19 cellular contexts compared by ENCODE assay signal in the genomic region with DNA sequence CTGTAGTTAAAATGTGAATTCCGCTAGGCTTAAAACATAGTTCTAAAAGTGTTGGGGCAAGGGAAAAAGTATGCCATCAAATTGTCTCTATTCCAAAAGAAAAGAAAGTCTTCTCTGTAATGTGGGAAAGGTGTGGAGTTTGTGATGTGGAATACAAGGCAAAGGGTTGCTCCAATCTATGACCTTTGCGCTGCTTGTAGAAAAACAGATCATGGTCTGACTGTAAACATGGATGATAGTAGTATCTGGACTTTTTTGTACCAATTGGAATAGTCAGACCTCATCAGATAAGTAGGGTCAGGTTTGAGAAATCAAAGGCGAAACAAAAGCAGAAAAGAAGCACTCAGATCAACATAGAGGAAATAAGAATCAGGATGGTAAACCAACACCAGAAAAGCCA.
A peak's percentile ranks its signal among the peaks of the same experiment; 100 is the strongest.
DNase-seq lines count a peak whose midpoint lies in the region; ATAC-seq and TF ChIP-seq lines count a peak whose summit lies in the region.
"Had no signal": no experiment of that assay in that cellular context is flagged by ENCODE, and none has a peak within 500 bp of the region (broad histone marks: within the 10 kb centered on the region; RNA-seq: fewer than 3 reads in every experiment).

No MANE protein-coding gene starts in this region.

- H3K9me3 ChIP-seq in IMR-90 (ENCODE audit: control insufficient read depth, insufficient read depth, low read length), result no peaks in the 10 kb centered on the region
- H3K9me3 ChIP-seq in liver (ENCODE audit: control insufficient read depth in 4 of 4, low read length in 3 of 4), result no peaks in the 10 kb centered on the region
- no peaks in the 10 kb centered on the region for H3K9me3 ChIP-seq in OCI-LY7 (ENCODE audit: low read length)
- H3K9me3 ChIP-seq: BE2C, BLaER1 had no signal

- H3K56ac ChIP-seq in IMR-90 (ENCODE audit: extremely low read depth, insufficient read depth, low read length), result no peak overlapping the region

- H2BK15ac ChIP-seq in IMR-90 (ENCODE audit: low read depth, low read length), result peak overlapping the region; percentile 13; the same call in 1 of the 3 replicates

- H3K18ac ChIP-seq in IMR-90 (ENCODE audit: low read depth, low read length), result no peak overlapping the region

- no peak overlapping the region for H2AK9ac ChIP-seq in IMR-90 (replicated peaks; ENCODE audit: low read depth, low read length, poor library complexity)

- no peaks in the 10 kb centered on the region for H3K79me1 ChIP-seq in IMR-90 (ENCODE audit: low read depth in 1 of 2, low read length in 2 of 2)

- H2AFZ ChIP-seq in IMR-90 (replicated peaks; ENCODE audit: low read length, poor library complexity) (no peak overlapping the region), OCI-LY7 (ENCODE audit: low read length) (no peak overlapping the region)

- dilution Hi-C loops in IMR-90 (cut with HindIII; ENCODE audit: low sequenced_read_pairs, unreplicated experiment), result no loop called here

- H2BK120ac ChIP-seq in IMR-90 (ENCODE audit: low read depth, low read length), result no peak overlapping the region

- CTCF ChIA-PET in IMR-90 (lab: Yijun Ruan, JAX) (no interaction called here), OCI-LY7 (lab: Charles Lee; ENCODE audit: unreplicated experiment) (no interaction called here)

- H2AK5ac ChIP-seq in IMR-90 (ENCODE audit: low read depth, low read length), result no peak overlapping the region

- TF ChIP-seq RAD21 in IMR-90 (IDR thresholded peaks at IDR 0.05; ENCODE audit: low read length), result no peak
- no peak for TF ChIP-seq RAD21 in liver (IDR thresholded peaks at IDR 0.05)

- no peaks in the 10 kb centered on the region for H3K9me2 ChIP-seq in OCI-LY7 (ENCODE audit: insufficient read depth, low read length)

- no peaks in the 10 kb centered on the region; the same call in 1 of the 2 replicates for H3K9me1 ChIP-seq in IMR-90 (ENCODE audit: insufficient read depth, low read length)

- H2BK20ac ChIP-seq in IMR-90 (ENCODE audit: low read depth, low read length), result no peak overlapping the region

- no peak overlapping the region for H3K14ac ChIP-seq in IMR-90 (replicated peaks; ENCODE audit: low read depth, low read length)

- no peaks in the 10 kb centered on the region for H3K27me3 ChIP-seq in IMR-90 (ENCODE audit: control insufficient read depth, insufficient read depth, low read length)
- H3K27me3 ChIP-seq in liver (ENCODE audit: control insufficient read depth in 4 of 4, insufficient read depth in 4 of 4, low read length in 3 of 4), result no peaks in the 10 kb centered on the region
- H3K27me3 ChIP-seq: BE2C, BLaER1 had no signal

- in situ Hi-C loops in IMR-90 (cut with MboI; ENCODE audit: low sequenced_read_pairs), result no loop called here

- no peak overlapping the region for H2BK5ac ChIP-seq in IMR-90 (ENCODE audit: low read depth, low read length, poor library complexity, severe bottlenecking)

- no peaks in the 10 kb centered on the region for H3K36me3 ChIP-seq in IMR-90 (ENCODE audit: control insufficient read depth, insufficient read depth, low read length)
- H3K36me3 ChIP-seq in liver (ENCODE audit: control insufficient read depth in 4 of 4, insufficient read depth in 3 of 4, low read depth in 1 of 4, low read length in 3 of 4), result no peaks in the 10 kb centered on the region
- H3K36me3 ChIP-seq in OCI-LY7 (ENCODE audit: insufficient read depth, low read length), result no peaks in the 10 kb centered on the region
- H3K36me3 ChIP-seq: BE2C, BLaER1 had no signal

- no TSS peak for BruUV-seq in IMR-90 (replicated peaks; lab: Mats Ljungman, UMichigan)
- BruUV-seq in OCI-LY7 (replicated peaks; lab: Mats Ljungman, UMichigan), result no TSS peak

- H3K9ac ChIP-seq in IMR-90 (ENCODE audit: low read depth, low read length) (no peak overlapping the region), liver (ENCODE audit: low read depth in 1 of 2, low read length in 2 of 2) (no peak overlapping the region)
- H3K9ac ChIP-seq: BLaER1 had no signal

- H3K27ac ChIP-seq in IMR-90 (ENCODE audit: insufficient read depth, low read length) (no peak overlapping the region), liver (ENCODE audit: low read depth in 1 of 2, low read length in 2 of 2) (peak overlapping the region in 1 of 2 donors; percentile 7), OCI-LY7 (ENCODE audit: low read depth, low read length, poor library complexity, severe bottlenecking) (no peak overlapping the region)
- H3K27ac ChIP-seq: BLaER1 had no signal

- H3K4me3 ChIP-seq in IMR-90 (ENCODE audit: insufficient read depth, low read depth, low read length), result no peak overlapping the region
- no peak overlapping the region for H3K4me3 ChIP-seq in liver (ENCODE audit: low read depth in 1 of 3, low read length in 3 of 3)
- no peak overlapping the region for H3K4me3 ChIP-seq in OCI-LY7 (ENCODE audit: low read depth, low read length, poor library complexity, severe bottlenecking)
- H3K4me3 ChIP-seq: BLaER1 had no signal

- DNase-seq in IMR-90 (no peak), left lobe of liver (ENCODE audit: low spot score) (no peak), OCI-LY7 (ENCODE audit: low spot score) (no peak)
- DNase-seq: 8988T; ACHN; BE2C; C1 segment of cervical spinal cord; Calu3; CD4-positive, alpha-beta memory T cell; CD4-positive, CD25-positive, alpha-beta regulatory T cell; CD8-positive, alpha-beta memory T cell; COR-L47; DMS79 treated with DMSO at 0.1 percent for 48 hours; GF-D8 had no signal

- no peak overlapping the region for H4K5ac ChIP-seq in IMR-90 (ENCODE audit: low read depth, low read length)

- ATAC-seq in IMR-90 (ENCODE audit: low read depth) (no peak), left lobe of liver (peak; percentile 28), HG03565 (IDR thresholded peaks at IDR 0.05; ENCODE audit: unreplicated experiment) (no peak), HG03159 (IDR thresholded peaks at IDR 0.05; ENCODE audit: unreplicated experiment) (no peak), HG03025 (IDR thresholded peaks at IDR 0.05; ENCODE audit: low FRiP score, unreplicated experiment) (no peak)

- H4K8ac ChIP-seq in IMR-90 (ENCODE audit: low read depth in 2 of 2, low read length in 2 of 2), result no peak overlapping the region

- TF ChIP-seq CTCF in IMR-90 (conservative IDR thresholded peaks at IDR 0.05; ENCODE audit: low read depth, low read length), result no peak
- TF ChIP-seq CTCF in liver (IDR thresholded peaks at IDR 0.05; ENCODE audit: low read depth, low read length, missing input control), result no peak
- no peak for TF ChIP-seq CTCF in OCI-LY7 (conservative IDR thresholded peaks at IDR 0.05; ENCODE audit: low read length)

- no peak overlapping the region for H4K91ac ChIP-seq in IMR-90 (ENCODE audit: insufficient read depth, low read depth, low read length)

- no peaks in the 10 kb centered on the region for H3K79me2 ChIP-seq in OCI-LY7 (ENCODE audit: insufficient read depth, low read depth, low read length)

- no peak overlapping the region for H3K4ac ChIP-seq in IMR-90 (ENCODE audit: low read depth, low read length)

- no peak overlapping the region for H3K23ac ChIP-seq in IMR-90 (ENCODE audit: low read depth, low read length)

- no peak for TF ChIP-seq POLR2A in IMR-90 (IDR thresholded peaks at IDR 0.05; ENCODE audit: low read depth, low read length)

- H3K4me1 ChIP-seq in IMR-90 (ENCODE audit: control insufficient read depth, insufficient read depth, low read length) (peaks cover 4% of the 10 kb centered on the region; the same call in 1 of the 2 replicates), liver (ENCODE audit: control insufficient read depth in 4 of 4, insufficient read depth in 4 of 4, low read length in 3 of 4) (peaks cover 0 to 12% (median 4%) of the 10 kb centered on the region in 4 donors), OCI-LY7 (ENCODE audit: insufficient read depth, low read length, poor library complexity, severe bottlenecking) (no peaks in the 10 kb centered on the region)
- H3K4me1 ChIP-seq: BE2C, BLaER1 had no signal

- no peak overlapping the region for H3K4me2 ChIP-seq in IMR-90 (ENCODE audit: low read depth, low read length)
- no peak overlapping the region for H3K4me2 ChIP-seq in OCI-LY7 (ENCODE audit: low read length)
- H3K4me2 ChIP-seq: BLaER1 had no signal

- H4K20me1 ChIP-seq in IMR-90 (ENCODE audit: insufficient read depth, low read length) (no peaks in the 10 kb centered on the region), OCI-LY7 (ENCODE audit: insufficient read depth, low read length) (no peaks in the 10 kb centered on the region)
- H4K20me1 ChIP-seq: BLaER1 had no signal

- POLR2A ChIA-PET in IMR-90 (lab: Charles Lee; ENCODE audit: unreplicated experiment), result no interaction called here
- POLR2A ChIA-PET in OCI-LY7 (lab: Charles Lee), result no interaction called here

- no CpG with 5 or more reads among the region's 3 CpGs for WGBS in IMR-90 (ENCODE audit: extremely low coverage in 2 of 2, insufficient read length in 1 of 2), 2 experiments
- WGBS in liver, result 32% methylated on average over 3 of the region's 3 CpGs

- intact Hi-C loops in IMR-90 (cut with micrococcal nuclease) (no loop called here), OCI-LY7 (cut with micrococcal nuclease; ENCODE audit: unreplicated experiment) (no loop called here)

TF ChIP-seq in IMR-90, 13 proteins besides CTCF, POLR2A, EP300 and RAD21 (continues in another document):
- TF ChIP-seq NFE2L2 (IDR thresholded peaks at IDR 0.05; ENCODE audit: low read depth, low read length) (no peak), SMC3 (IDR thresholded peaks at IDR 0.05; ENCODE audit: low read depth, low read length) (no peak), FOS (IDR thresholded peaks at IDR 0.05; ENCODE audit: low read depth, low read length) (no peak), MXI1 (IDR thresholded peaks at IDR 0.05; ENCODE audit: borderline replicate concordance, low read depth, low read length) (no peak)

TF ChIP-seq in liver, 16 proteins besides CTCF, POLR2A, EP300 and RAD21:
- peak in 1 of 2 donors; percentile 15 for TF ChIP-seq RXRA (IDR thresholded peaks at IDR 0.05)
- TF ChIP-seq FOXA2 (IDR thresholded peaks at IDR 0.05), result no peak
- peak; percentile 11 to 31 for TF ChIP-seq HNF4A (conservative IDR thresholded peaks at IDR 0.05)
